13 cellular contexts compared by ENCODE assay signal in genomic region chr14:71541271-71541670, GRCh38.
"Had no signal": no experiment of that assay in that cellular context is flagged by ENCODE, and none has a peak within 500 bp of the region (broad histone marks: within the 10 kb centered on the region; RNA-seq: fewer than 3 reads in every experiment).

No MANE protein-coding gene starts in this region.

- H3K27me3 Mint-ChIP-seq: activated CD4-positive, alpha-beta T cell treated with anti-CD3 and anti-CD28 coated beads, Interleukin-2, amount 10 ng/mL, durations not matched to agents 24 days and 14 days; activated naive CD8-positive, alpha-beta T cell treated with anti-CD3 and anti-CD28 coated beads for 36 hours; progenitor cell of endocrine pancreas had no signal

- H3K9me3 ChIP-seq: gastroesophageal sphincter, heart right ventricle had no signal

- H3K4me3 ChIP-seq: gastroesophageal sphincter, heart right ventricle had no signal

- H3K27me3 ChIP-seq: dorsolateral prefrontal cortex, gastroesophageal sphincter, heart right ventricle had no signal

- H3K36me3 ChIP-seq: gastroesophageal sphincter, heart right ventricle had no signal

- ATAC-seq: gastroesophageal sphincter; heart right ventricle; right cardiac atrium; stimulated activated naive CD8-positive, alpha-beta T cell treated with anti-CD3 and anti-CD28 coated beads, Interleukin-15, Interleukin-2, amounts not matched to agents 100 U/mL and 50 U/mL, for 24 hours had no signal

- H3K9me3 Mint-ChIP-seq: activated CD4-positive, alpha-beta T cell treated with anti-CD3 and anti-CD28 coated beads, Interleukin-2, amount 10 ng/mL, durations not matched to agents 24 days and 14 days; activated naive CD8-positive, alpha-beta T cell treated with anti-CD3 and anti-CD28 coated beads for 36 hours had no signal

- DNase-seq: activated CD4-positive, alpha-beta T cell treated with anti-CD3 and anti-CD28 coated beads, Interleukin-2, amount 10 ng/mL, durations not matched to agents 24 days and 14 days; activated CD4-positive, CD25-positive, alpha-beta regulatory T cell; activated CD8-positive, alpha-beta memory T cell treated with anti-CD3 and anti-CD28 coated beads, Interleukin-2, amount 50 U/mL, for 48 hours; activated gamma-delta T cell treated with Interleukin-2 at 50 U/mL for 16 hours; activated naive CD8-positive, alpha-beta T cell treated with anti-CD3 and anti-CD28 coated beads for 36 hours; dorsolateral prefrontal cortex; heart right ventricle; mammary epithelial cell; right cardiac atrium; small intestine; stimulated activated naive CD8-positive, alpha-beta T cell treated with anti-CD3 and anti-CD28 coated beads, Interleukin-15, Interleukin-2, amounts not matched to agents 100 U/mL and 50 U/mL, for 24 hours had no signal

- H3K27ac Mint-ChIP-seq: activated CD4-positive, alpha-beta T cell treated with anti-CD3 and anti-CD28 coated beads, Interleukin-2, amount 10 ng/mL, durations not matched to agents 24 days and 14 days; activated naive CD8-positive, alpha-beta T cell treated with anti-CD3 and anti-CD28 coated beads for 36 hours; progenitor cell of endocrine pancreas had no signal

- H3K4me3 Mint-ChIP-seq: activated CD4-positive, alpha-beta T cell treated with anti-CD3 and anti-CD28 coated beads, Interleukin-2, amount 10 ng/mL, durations not matched to agents 24 days and 14 days; activated naive CD8-positive, alpha-beta T cell treated with anti-CD3 and anti-CD28 coated beads for 36 hours had no signal
